In genomic region chr16:75151798-75152197, GRCh38 we compare ENCODE assay signal across 1 cellular context.
TF ChIP-seq lines count a peak whose summit lies in the region.

No MANE protein-coding gene starts in this region.

TF ChIP-seq in A549, 52 proteins besides CTCF, POLR2A, EP300 and RAD21:
- TF ChIP-seq MAFK (IDR thresholded peaks at IDR 0.05; ENCODE audit: partially characterized antibody), result peak; percentile 34
- TF ChIP-seq FOXS1 (CRISPR knock-in tag; IDR thresholded peaks at IDR 0.05), result no peak
- TF ChIP-seq USF2 (IDR thresholded peaks at IDR 0.05), result no peak
- no peak for TF ChIP-seq KDM5A (IDR thresholded peaks at IDR 0.05)
